9 cellular contexts compared by ENCODE assay signal in the genomic region with DNA sequence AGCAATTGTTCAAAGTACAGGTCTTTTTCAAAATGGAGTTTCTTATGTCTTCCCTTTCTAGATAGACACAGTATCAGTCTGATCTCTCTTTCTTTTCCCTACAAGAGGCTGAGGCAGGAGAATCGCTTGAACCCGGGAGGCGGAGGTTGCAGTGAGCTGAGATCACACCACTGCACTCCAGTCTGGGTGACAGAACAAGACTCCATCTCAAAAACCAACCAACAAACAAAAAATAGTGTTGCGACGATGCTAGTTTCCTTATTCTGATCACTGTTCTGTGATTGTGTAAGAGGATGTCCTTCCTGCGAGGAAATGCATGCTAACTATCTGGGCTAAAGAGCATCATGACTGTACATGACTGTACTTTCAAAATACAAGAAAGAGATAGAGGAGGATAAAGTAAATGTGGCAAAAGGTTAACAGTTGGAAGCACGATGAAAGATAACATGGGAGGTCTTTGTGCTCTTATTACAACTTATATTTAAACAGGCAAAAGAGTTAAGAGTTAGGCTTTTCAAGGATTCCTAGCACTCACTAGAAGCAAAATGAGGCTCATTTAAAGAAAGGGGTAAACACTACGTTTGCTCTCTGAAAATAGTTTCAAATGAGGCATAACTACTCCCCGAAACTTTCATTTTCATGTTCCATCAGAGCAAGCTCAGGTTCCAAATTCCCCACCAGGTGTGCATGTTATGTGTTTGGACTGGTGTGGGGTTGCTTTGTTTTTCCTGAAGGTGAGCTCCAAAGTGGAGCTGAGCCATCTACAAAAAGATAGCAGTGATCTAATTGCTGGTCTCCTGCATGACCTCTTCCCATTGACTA. TPM values are rescaled to one million over a fixed set of nuclear protein-coding genes. Genes with fewer than 3 reads are reported as not detected.
DNase-seq lines count a peak whose midpoint lies in the region; ATAC-seq and TF ChIP-seq lines count a peak whose summit lies in the region.
"Had no signal": no experiment of that assay in that cellular context is flagged by ENCODE, and none has a peak within 500 bp of the region (broad histone marks: within the 10 kb centered on the region; RNA-seq: fewer than 3 reads in every experiment).

No MANE protein-coding gene starts in this region.

- no peak for TF ChIP-seq CTCF in omental fat pad (IDR thresholded peaks at IDR 0.05)

- peak; percentile 54 for ATAC-seq in GM18861 (IDR thresholded peaks at IDR 0.05; ENCODE audit: unreplicated experiment)
- peak; percentile 66 for ATAC-seq in left lobe of liver
- ATAC-seq in omental fat pad (ENCODE audit: low FRiP score), result no peak

- DNase-seq in HCEC 1CT (peak; percentile 70), NCI-H345 (lab: John Stamatoyannopoulos, UW) (peak; percentile 70), left lobe of liver (ENCODE audit: low spot score) (no peak), globus pallidus (ENCODE audit: low spot score) (no peak), omental fat pad (ENCODE audit: low spot score) (no peak), cortex of kidney (lab: John Stamatoyannopoulos, UW) (no peak), HuH-7 (ENCODE audit: low spot score) (no peak)
- DNase-seq: OCI-M1 had no signal

RNA-seq across cellular contexts. Expression of a gene that starts 23.8 kb away (rescaled TPM):
- total RNA-seq in left lobe of liver, result 21.3 TPM
- 10 to 100 TPM in 2 of 4 donors, 1 to 10 TPM in 2; 8.5 to 16.3 (median 12.3) TPM for total RNA-seq in omental fat pad

RNA-seq across cellular contexts. Expression of a gene that starts 24.2 kb away (rescaled TPM):
- total RNA-seq in left lobe of liver (36.3 TPM), omental fat pad (100 to 1,000 TPM in 1 of 4 donors, 10 to 100 TPM in 3; 55.0 to 116 (median 75.1) TPM)

Comparison
In these comparisons a context has a peak if more than half of its experiments do, and no peak if none do; other contexts are left out.
1. DNase-seq: peak in HCEC 1CT (single experiment) and NCI-H345 (single experiment); none in left lobe of liver (single experiment), globus pallidus (single experiment), omental fat pad (single experiment), cortex of kidney (single experiment) and HuH-7 (single experiment).